ENCODE assay signal across 12 cellular contexts in the genomic region with DNA sequence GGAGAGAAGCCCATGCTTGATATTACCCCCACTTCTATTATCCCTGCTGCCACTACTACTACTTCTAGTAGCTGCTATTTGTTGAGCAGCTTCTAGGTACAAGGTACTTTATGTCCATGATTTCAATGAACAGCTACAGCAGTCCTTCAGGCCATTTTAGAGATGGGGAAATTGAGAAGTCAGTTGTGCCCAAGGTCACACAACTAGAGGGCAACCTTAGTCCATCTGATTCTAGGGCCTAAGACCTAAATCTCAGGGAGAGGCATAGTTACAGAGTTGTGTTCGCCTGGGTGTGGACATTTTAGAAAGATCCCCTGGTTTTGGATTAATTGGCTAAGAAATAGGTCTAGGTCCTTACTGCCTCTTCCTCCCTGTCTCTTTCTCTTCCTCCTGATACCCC. TPM values are rescaled to one million over a fixed set of nuclear protein-coding genes. Genes with fewer than 3 reads are reported as not detected.
DNase-seq lines count a peak whose midpoint lies in the region; TF ChIP-seq lines count a peak whose summit lies in the region.
"Had no signal": no experiment of that assay in that cellular context is flagged by ENCODE, and none has a peak within 500 bp of the region (broad histone marks: within the 10 kb centered on the region; RNA-seq: fewer than 3 reads in every experiment).

No MANE protein-coding gene starts in this region.

- DNase-seq in RWPE1 (ENCODE audit: low spot score) (no peak), H7 (no peak), Karpas-422 (no peak), erythroblast (lab: John Stamatoyannopoulos, UW) (no peak), substantia nigra (lab: John Stamatoyannopoulos, UW) (no peak)
- peak; percentile 10 for DNase-seq in stimulated activated CD8-positive, alpha-beta memory T cell treated with anti-CD3 and anti-CD28 coated beads, Interleukin-4, amount 100 ng/mL, for 48 hours
- DNase-seq: activated CD4-positive, alpha-beta T cell treated with anti-CD3 and anti-CD28 coated beads, Interleukin-2, amount 10 ng/mL, durations not matched to agents 7 days and 5 days; activated gamma-delta T cell treated with Interleukin-2 at 50 U/mL for 16 hours; CD4-positive, alpha-beta memory T cell; T-helper 17 cell had no signal

- no peaks in the 10 kb centered on the region for H3K9me2 ChIP-seq in Karpas-422 (replicated peaks; ENCODE audit: insufficient read depth, low read length)

- H3K9ac ChIP-seq in Karpas-422 (ENCODE audit: low read length), result no peak overlapping the region

- WGBS in esophagus, 2 donors, result 93 to 100% methylated on average over 1 of the region's 1 CpG

- H3K9me3 ChIP-seq in esophagus (ENCODE audit: control insufficient read depth in 2 of 2, insufficient read depth in 1 of 2, low read depth in 1 of 2, low read length in 1 of 2) (no peaks in the 10 kb centered on the region), Karpas-422 (ENCODE audit: low read length) (no peaks in the 10 kb centered on the region)

- no peak for TF ChIP-seq POLR2A in erythroblast (IDR thresholded peaks at IDR 0.05; ENCODE audit: low read length)

- no peaks in the 10 kb centered on the region for H4K20me1 ChIP-seq in Karpas-422 (ENCODE audit: insufficient read depth, low read depth, low read length)

- CTCF ChIA-PET in RWPE1 (lab: Yijun Ruan, JAX), result interaction anchor here (1.0 kb wide), 1 partner anchor 71 kb away, joined by 4 read pairs; no protein-coding TSS in a partner anchor

- H3K27me3 ChIP-seq in esophagus (ENCODE audit: control insufficient read depth in 1 of 2, insufficient read depth in 2 of 2, low read length in 2 of 2) (no peaks in the 10 kb centered on the region), H7 (ENCODE audit: control insufficient read depth, insufficient read depth, low read length) (no peaks in the 10 kb centered on the region), Karpas-422 (ENCODE audit: low read length) (no peaks in the 10 kb centered on the region)

- no peak overlapping the region for H3K4me2 ChIP-seq in Karpas-422 (ENCODE audit: low read depth, low read length, poor library complexity, severe bottlenecking)

- H3K27ac ChIP-seq in RWPE1, result peak overlapping the region; percentile 65; the same call in 1 of the 2 replicates
- peak overlapping the region; percentile 29 to 78 for H3K27ac ChIP-seq in esophagus (ENCODE audit: low read depth in 2 of 2, low read length in 1 of 2)
- no peak overlapping the region for H3K27ac ChIP-seq in Karpas-422 (ENCODE audit: low read length)
- no peak overlapping the region for H3K27ac ChIP-seq in substantia nigra (ENCODE audit: low read depth, low read length, poor library complexity, severe bottlenecking)

- no peak overlapping the region for H2AFZ ChIP-seq in Karpas-422 (ENCODE audit: low read length)

- H3K36me3 ChIP-seq in esophagus (ENCODE audit: control insufficient read depth in 2 of 2, insufficient read depth in 2 of 2, low read length in 1 of 2) (peaks cover 0 to 3% of the 10 kb centered on the region in 2 donors), H7 (replicated peaks; ENCODE audit: control insufficient read depth, insufficient read depth, low read length) (no peaks in the 10 kb centered on the region), Karpas-422 (ENCODE audit: insufficient read depth, low read length) (no peaks in the 10 kb centered on the region)

- H3K4me3 ChIP-seq in esophagus (ENCODE audit: low read depth in 1 of 2, low read length in 2 of 2), result no peak overlapping the region
- no peak overlapping the region for H3K4me3 ChIP-seq in H7 (ENCODE audit: insufficient read depth, low read depth, low read length)
- H3K4me3 ChIP-seq in Karpas-422 (ENCODE audit: low read length), result no peak overlapping the region

- H3K4me1 ChIP-seq in esophagus (ENCODE audit: control insufficient read depth in 2 of 2, insufficient read depth in 2 of 2, low read length in 1 of 2) (no peaks in the 10 kb centered on the region), Karpas-422 (ENCODE audit: low read length) (no peaks in the 10 kb centered on the region)

- POLR2A ChIA-PET in RWPE1 (lab: Yijun Ruan, JAX; ENCODE audit: low non-redundant PET), result no interaction called here

- TF ChIP-seq CTCF in GM12873 (IDR thresholded peaks at IDR 0.05; ENCODE audit: insufficient read depth, low read depth, low read length, missing control alignments) (peak; percentile 15), RWPE1 (conservative IDR thresholded peaks at IDR 0.05; ENCODE audit: low read depth) (no peak)

- no peaks in the 10 kb centered on the region for H3K79me2 ChIP-seq in Karpas-422 (ENCODE audit: low read length)

RNA-seq across cellular contexts. Expression of gene MICAL2, which starts 52.3 kb away (rescaled TPM):
- polyA plus RNA-seq in esophagus, result 1 to 10 TPM; 4.5 to 6.2 TPM
- 0.83 and 1.1 TPM in 2 replicates for total RNA-seq in H7 (2014; rRNA removed; shearing (Covaris generic))
- total RNA-seq in Karpas-422 (2014; rRNA removed; shearing (Covaris generic); ENCODE audit: low replicate concordance), result 0.69 and 0.93 TPM in 2 replicates

Comparison
In these comparisons a context has a peak if more than half of its experiments do, and no peak if none do; other contexts are left out.
1. H3K27ac ChIP-seq: peak in RWPE1 (single experiment) and esophagus (2 of 2); none in Karpas-422 (single experiment) and substantia nigra (single experiment).